Comparison of ENCODE assay signal across 8 cellular contexts in genomic region chr22:41998361-41999261, GRCh38. TPM values are rescaled to one million over a fixed set of nuclear protein-coding genes. Genes with fewer than 3 reads are reported as not detected.
DNase-seq lines count a peak whose midpoint lies in the region; ATAC-seq and TF ChIP-seq lines count a peak whose summit lies in the region.

A gene with protein sequence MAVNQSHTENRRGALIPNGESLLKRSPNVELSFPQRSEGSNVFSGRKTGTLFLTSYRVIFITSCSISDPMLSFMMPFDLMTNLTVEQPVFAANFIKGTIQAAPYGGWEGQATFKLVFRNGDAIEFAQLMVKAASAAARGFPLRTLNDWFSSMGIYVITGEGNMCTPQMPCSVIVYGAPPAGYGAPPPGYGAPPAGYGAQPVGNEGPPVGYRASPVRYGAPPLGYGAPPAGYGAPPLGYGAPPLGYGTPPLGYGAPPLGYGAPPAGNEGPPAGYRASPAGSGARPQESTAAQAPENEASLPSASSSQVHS (plus strand): TSS chr22:41998788. CDS start chr22:41998819, 31 bp downstream.

- peaks cover 17 to 21% (median 20%) of the 10 kb centered on the region in 3 donors for H3K4me1 Mint-ChIP-seq in CD8-positive, alpha-beta memory T cell
- peaks cover 13% of the 10 kb centered on the region for H3K4me1 Mint-ChIP-seq in activated CD8-positive, alpha-beta T cell treated with anti-CD3 and anti-CD28 coated beads for 36 hours (ENCODE audit: low read depth)

- peaks cover 19% of the 10 kb centered on the region for H3K4me1 ChIP-seq in CD8-positive, alpha-beta memory T cell (ENCODE audit: insufficient read depth, low read length)
- peaks cover 6 to 8% of the 10 kb centered on the region in 2 donors for H3K4me1 ChIP-seq in duodenal mucosa (ENCODE audit: control insufficient read depth in 1 of 2, insufficient read depth in 2 of 2, low read length in 2 of 2)

- no peaks in the 10 kb centered on the region for H3K36me3 ChIP-seq in CD8-positive, alpha-beta memory T cell (ENCODE audit: insufficient read depth, low read length)
- peaks cover 0 to 6% of the 10 kb centered on the region in 2 donors for H3K36me3 ChIP-seq in duodenal mucosa (ENCODE audit: control insufficient read depth in 1 of 2, insufficient read depth in 2 of 2, low read length in 2 of 2)

- peak; percentile 89 for ATAC-seq in GM21825 (IDR thresholded peaks at IDR 0.05; ENCODE audit: unreplicated experiment)
- ATAC-seq in activated CD8-positive, alpha-beta T cell treated with anti-CD3 and anti-CD28 coated beads for 36 hours: peak; percentile 99

- DNase-seq in CD8-positive, alpha-beta memory T cell: peak; percentile 82 to 92 (median 89)
- DNase-seq in NCI-H1436 treated with DMSO at 0.1 percent for 48 hours (lab: John Stamatoyannopoulos, UW) (peak; percentile 43), middle frontal gyrus (ENCODE audit: extremely low spot score, low spot score) (peak; percentile 60), COR-L47 (lab: John Stamatoyannopoulos, UW) (no peak)
- DNase-seq in activated CD8-positive, alpha-beta T cell treated with anti-CD3 and anti-CD28 coated beads for 36 hours: peak; percentile 88
- DNase-seq in stimulated activated CD8-positive, alpha-beta memory T cell treated with anti-CD3 and anti-CD28 coated beads, Interleukin-2, amount 100 ng/mL, for 48 hours (ENCODE audit: low read depth in 2 of 2): peak; percentile 68 to 82

- H3K27ac ChIP-seq in CD8-positive, alpha-beta memory T cell (ENCODE audit: low read depth, low read length): peak within 1 kb of the TSS; percentile 21
- no peak within 1 kb of the TSS for H3K27ac ChIP-seq in duodenal mucosa (ENCODE audit: low read depth, low read length)

- peak within 1 kb of the TSS; percentile 83 to 99 (median 97) for H3K4me3 Mint-ChIP-seq in CD8-positive, alpha-beta memory T cell
- H3K4me3 Mint-ChIP-seq in activated CD8-positive, alpha-beta T cell treated with anti-CD3 and anti-CD28 coated beads for 36 hours: peak within 1 kb of the TSS; percentile 78

- H3K36me3 Mint-ChIP-seq in CD8-positive, alpha-beta memory T cell: peaks cover 2 to 6% (median 4%) of the 10 kb centered on the region in 3 donors
- H3K36me3 Mint-ChIP-seq in activated CD8-positive, alpha-beta T cell treated with anti-CD3 and anti-CD28 coated beads for 36 hours (ENCODE audit: low read depth): peaks cover 9% of the 10 kb centered on the region

- H3K9ac ChIP-seq in duodenal mucosa (ENCODE audit: low read depth in 1 of 2, low read length in 2 of 2): peak within 1 kb of the TSS; percentile 52 to 63

- peak within 1 kb of the TSS; percentile 43 to 99 (median 98) for H3K27ac Mint-ChIP-seq in CD8-positive, alpha-beta memory T cell
- peak within 1 kb of the TSS; percentile 94 for H3K27ac Mint-ChIP-seq in activated CD8-positive, alpha-beta T cell treated with anti-CD3 and anti-CD28 coated beads for 36 hours

- intact Hi-C loops in activated CD8-positive, alpha-beta T cell treated with anti-CD3 and anti-CD28 coated beads for 36 hours (cut with micrococcal nuclease): no loop called here

- CTCF ChIA-PET in CD8-positive, alpha-beta memory T cell (lab: Charles Lee): interaction anchor here (1.5 kb wide), 1 partner anchor 93 kb away, joined by 4 read pairs; no protein-coding TSS in a partner anchor
- CTCF ChIA-PET in activated CD8-positive, alpha-beta T cell treated with anti-CD3 and anti-CD28 coated beads for 36 hours (lab: Charles Lee): interaction anchor here (1.4 kb wide), 1 partner anchor 18 kb away, joined by 3 read pairs; no protein-coding TSS in a partner anchor

- no peaks in the 10 kb centered on the region for H3K27me3 ChIP-seq in CD8-positive, alpha-beta memory T cell (ENCODE audit: insufficient read depth, low read length, poor library complexity, severe bottlenecking)
- H3K27me3 ChIP-seq in duodenal mucosa (ENCODE audit: control insufficient read depth in 1 of 2, insufficient read depth in 2 of 2, low read length in 2 of 2): no peaks in the 10 kb centered on the region

- no peaks in the 10 kb centered on the region for H3K9me3 ChIP-seq in CD8-positive, alpha-beta memory T cell (ENCODE audit: low read length)
- H3K9me3 ChIP-seq in duodenal mucosa (ENCODE audit: control insufficient read depth in 1 of 2, low read length in 2 of 2): no peaks in the 10 kb centered on the region

- TF ChIP-seq CTCF in activated CD8-positive, alpha-beta T cell treated with anti-CD3 and anti-CD28 coated beads for 36 hours (IDR thresholded peaks at IDR 0.05): no peak

- H3K27me3 Mint-ChIP-seq in CD8-positive, alpha-beta memory T cell: peaks cover 0 to 2% of the 10 kb centered on the region in 2 donors
- no peaks in the 10 kb centered on the region for H3K27me3 Mint-ChIP-seq in activated CD8-positive, alpha-beta T cell treated with anti-CD3 and anti-CD28 coated beads for 36 hours

- POLR2A ChIA-PET in CD8-positive, alpha-beta memory T cell (lab: Charles Lee): interaction anchor here (0.6 to 1.2 kb wide), 6 partner anchors 52 to 1152 kb away, joined by 3 to 11 read pairs (median 4); partner anchors contain the start of genes CCDC134, CENPM, NDUFA6 and SMDT1
- POLR2A ChIA-PET in activated CD8-positive, alpha-beta T cell treated with anti-CD3 and anti-CD28 coated beads for 36 hours (lab: Charles Lee): interaction anchor here (0.7 to 1.4 kb wide), 3 partner anchors 81 to 144 kb away, joined by 3 to 6 read pairs (median 3); partner anchors contain the start of genes NDUFA6 and SMDT1

- peak within 1 kb of the TSS; percentile 71 for H3K4me3 ChIP-seq in CD8-positive, alpha-beta memory T cell (ENCODE audit: low read length)
- peak within 1 kb of the TSS; percentile 82 to 85 for H3K4me3 ChIP-seq in duodenal mucosa (ENCODE audit: low read depth in 1 of 2, low read length in 2 of 2)

- peaks cover 0 to 8% (median 3%) of the 10 kb centered on the region in 5 donors for H3K9me3 Mint-ChIP-seq in CD8-positive, alpha-beta memory T cell
- H3K9me3 Mint-ChIP-seq in activated CD8-positive, alpha-beta T cell treated with anti-CD3 and anti-CD28 coated beads for 36 hours: peaks cover 13% of the 10 kb centered on the region

RNA-seq across cellular contexts. Expression of the gene that starts here (rescaled TPM):
- under 1 TPM; 0.66 to 0.82 TPM for total RNA-seq in CD8-positive, alpha-beta memory T cell
- 0.70 TPM for polyA plus RNA-seq in CD8-positive, alpha-beta memory T cell
- total RNA-seq in activated CD8-positive, alpha-beta T cell treated with anti-CD3 and anti-CD28 coated beads for 36 hours: under 1 TPM in 1 of 2 experiments, not detected in 1; 0.43 TPM

Comparison
In these comparisons a context has a peak if more than half of its experiments do, and no peak if none do; other contexts are left out.
1. Peak in DNase-seq, H3K4me3 ChIP-seq and H3K27ac ChIP-seq in CD8-positive, alpha-beta memory T cell; RNA of the gene not detected or under 1 TPM.
2. Peak in DNase-seq and ATAC-seq in activated CD8-positive, alpha-beta T cell treated with anti-CD3 and anti-CD28 coated beads for 36 hours; RNA of the gene not detected or under 1 TPM.